7 cellular contexts compared by ENCODE assay signal in genomic region chr17:78789663-78790181, GRCh38. TPM values are rescaled to one million over a fixed set of nuclear protein-coding genes. Genes with fewer than 3 reads are reported as not detected.
DNase-seq lines count a peak whose midpoint lies in the region; ATAC-seq and TF ChIP-seq lines count a peak whose summit lies in the region.

No MANE protein-coding gene starts in this region.

- H3K27ac ChIP-seq in gastroesophageal sphincter: peak overlapping the region; percentile 2 to 73 (median 70)
- H3K27ac ChIP-seq in uterus: no peak overlapping the region

- peaks cover 0 to 24% of the 10 kb centered on the region in 2 donors for H3K36me3 ChIP-seq in gastroesophageal sphincter
- H3K36me3 ChIP-seq in skeletal muscle satellite cell (ENCODE audit: insufficient read depth, low read length): peaks cover 7% of the 10 kb centered on the region
- no peaks in the 10 kb centered on the region for H3K36me3 ChIP-seq in uterus

- TF ChIP-seq POLR2A in gastroesophageal sphincter (IDR thresholded peaks at IDR 0.05): no peak
- TF ChIP-seq POLR2A in uterus (IDR thresholded peaks at IDR 0.05): no peak

- H3K9me3 ChIP-seq in gastroesophageal sphincter (no peaks in the 10 kb centered on the region), skeletal muscle satellite cell (replicated peaks; ENCODE audit: low read length) (no peaks in the 10 kb centered on the region), uterus (no peaks in the 10 kb centered on the region)

- H3K4me1 ChIP-seq in gastroesophageal sphincter: peaks cover 0 to 56% (median 30%) of the 10 kb centered on the region in 3 donors
- H3K4me1 ChIP-seq in skeletal muscle satellite cell (ENCODE audit: control insufficient read depth, insufficient read depth, low read length): peaks cover 34% of the 10 kb centered on the region
- no peaks in the 10 kb centered on the region for H3K4me1 ChIP-seq in uterus

- H3K9ac ChIP-seq in skeletal muscle satellite cell (ENCODE audit: low read depth, low read length): peak overlapping the region; percentile 10

- intact Hi-C loops in uterus (cut with DNase I; ENCODE audit: low total_unique reads): no loop called here

- TF ChIP-seq CTCF in gastroesophageal sphincter (IDR thresholded peaks at IDR 0.05): no peak
- TF ChIP-seq CTCF in uterus (IDR thresholded peaks at IDR 0.05): no peak

- H3K9me3 Mint-ChIP-seq in activated T-cell treated with anti-CD3 and anti-CD28 coated beads, Interleukin-2, amount 50 U/mL, for 24 hours: no peaks in the 10 kb centered on the region

- peaks cover 66% of the 10 kb centered on the region for H3K4me1 Mint-ChIP-seq in activated T-cell treated with anti-CD3 and anti-CD28 coated beads, Interleukin-2, amount 50 U/mL, for 24 hours (ENCODE audit: low read depth)

- H3K27me3 ChIP-seq in gastroesophageal sphincter (no peaks in the 10 kb centered on the region), skeletal muscle satellite cell (ENCODE audit: control insufficient read depth, insufficient read depth, low read length) (no peaks in the 10 kb centered on the region), uterus (no peaks in the 10 kb centered on the region)

- H3K4me3 Mint-ChIP-seq in activated T-cell treated with anti-CD3 and anti-CD28 coated beads, Interleukin-2, amount 50 U/mL, for 24 hours: no peak overlapping the region

- DNase-seq in NCI-H2029 treated with DMSO at 0.1 percent for 48 hours (lab: John Stamatoyannopoulos, UW) (peak; percentile 70), uterus (no peak), NCI-H2107 (lab: John Stamatoyannopoulos, UW) (no peak)
- no peak for DNase-seq in activated T-cell treated with anti-CD3 and anti-CD28 coated beads, Interleukin-2, amount 50 U/mL, for 24 hours
- no peak for DNase-seq in activated CD4-positive, CD25-positive, alpha-beta regulatory T cell (lab: John Stamatoyannopoulos, UW)

- no peak for TF ChIP-seq EP300 in gastroesophageal sphincter (IDR thresholded peaks at IDR 0.05)

- peaks cover 69% of the 10 kb centered on the region for H3K36me3 Mint-ChIP-seq in activated T-cell treated with anti-CD3 and anti-CD28 coated beads, Interleukin-2, amount 50 U/mL, for 24 hours (ENCODE audit: low read depth)

- peak overlapping the region; percentile 50 for H3K4me2 ChIP-seq in skeletal muscle satellite cell (ENCODE audit: low read length)

- ATAC-seq in gastroesophageal sphincter: peak; percentile 77

- no peaks in the 10 kb centered on the region for H3K27me3 Mint-ChIP-seq in activated T-cell treated with anti-CD3 and anti-CD28 coated beads, Interleukin-2, amount 50 U/mL, for 24 hours

- no peak overlapping the region for H3K4me3 ChIP-seq in gastroesophageal sphincter
- H3K4me3 ChIP-seq in skeletal muscle satellite cell (ENCODE audit: low read length): no peak overlapping the region
- H3K4me3 ChIP-seq in uterus: no peak overlapping the region

- H3K27ac Mint-ChIP-seq in activated T-cell treated with anti-CD3 and anti-CD28 coated beads, Interleukin-2, amount 50 U/mL, for 24 hours: peak overlapping the region; percentile 92

- 21 to 26% methylated on average over 13 to 14 of the region's 14 CpGs for WGBS in gastroesophageal sphincter (ENCODE audit: low coverage in 1 of 2), 2 donors

RNA-seq across cellular contexts. Expression of gene CYTH1, which starts 7.6 kb away (rescaled TPM):
- 10 to 100 TPM; 26.9 to 38.0 (median 31.0) TPM for total RNA-seq in gastroesophageal sphincter
- total RNA-seq in skeletal muscle satellite cell (2012; rRNA removed): 7.6 and 8.9 TPM in 2 replicates
- total RNA-seq in uterus: 10 to 100 TPM in 3 of 4 donors, 1 to 10 TPM in 1; 6.2 to 56.1 (median 44.3) TPM

RNA-seq across cellular contexts. Expression of gene USP36, which starts 50.9 kb away (rescaled TPM):
- total RNA-seq in gastroesophageal sphincter (10 to 100 TPM; 26.6 to 44.0 (median 34.6) TPM), uterus (100 to 1,000 TPM in 1 of 4 donors, 10 to 100 TPM in 2, 1 to 10 TPM in 1; 6.5 to 102 (median 31.9) TPM)
- 25.3 and 29.1 TPM in 2 replicates for total RNA-seq in skeletal muscle satellite cell (2012; rRNA removed)

Comparison
In these comparisons a context has a peak if more than half of its experiments do, and no peak if none do; other contexts are left out.
1. H3K27ac ChIP-seq: peak in gastroesophageal sphincter (4 of 4); none in uterus (0 of 2).